Comparison of ENCODE assay signal across 9 cellular contexts in the genomic region with DNA sequence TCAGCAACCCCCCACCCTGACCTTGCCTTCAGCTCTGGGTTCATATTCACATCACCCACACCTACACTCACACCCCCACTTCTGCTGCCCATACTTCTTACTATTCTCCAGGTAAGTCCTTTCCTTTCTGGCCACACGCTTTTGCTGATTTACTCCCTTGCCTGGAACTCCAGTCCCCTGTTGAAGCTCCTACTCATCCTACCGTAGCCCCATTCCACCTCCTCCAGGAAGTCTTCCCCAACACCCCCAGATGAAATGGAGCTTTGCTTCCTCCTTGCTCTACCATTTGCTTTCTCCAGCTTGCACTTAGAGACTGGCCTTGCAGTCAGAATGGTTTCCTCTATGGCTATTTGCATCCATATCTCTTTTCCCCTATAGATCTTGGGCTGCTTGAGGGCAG.
"Had no signal": no experiment of that assay in that cellular context is flagged by ENCODE, and none has a peak within 500 bp of the region (broad histone marks: within the 10 kb centered on the region; RNA-seq: fewer than 3 reads in every experiment).

No MANE protein-coding gene starts in this region.

- ATAC-seq: GM23338, HCT116 had no signal

- H3K4me2 ChIP-seq: GM23338 had no signal

- H3K9me3 Mint-ChIP-seq: GM23338, H9, HFFc6 had no signal

- H3K9me3 ChIP-seq: HAP-1 had no signal

- H3K4me1 Mint-ChIP-seq: GM23338 had no signal

- H3K27ac Mint-ChIP-seq: GM23338, H9, HFFc6 had no signal

- H3K4me3 ChIP-seq: GM23248, GM23338, HAP-1 had no signal

- H3K4me3 Mint-ChIP-seq: GM23338, H9, HFFc6 had no signal

- DNase-seq: GM23248, GOT3, H7, H9, HCEC 1CT, HFFc6 had no signal

- H3K27ac ChIP-seq: GM23248 had no signal

- H2AFZ ChIP-seq: GM23248, GM23338 had no signal

- H3K9ac ChIP-seq: GM23248 had no signal

- H3K36me3 ChIP-seq: HAP-1 had no signal

- H3K4me1 ChIP-seq: HAP-1 had no signal
